12 cellular contexts compared by ENCODE assay signal in genomic region chr2:155412599-155412998, GRCh38.
DNase-seq lines count a peak whose midpoint lies in the region; ATAC-seq and TF ChIP-seq lines count a peak whose summit lies in the region.
"Had no signal": no experiment of that assay in that cellular context is flagged by ENCODE, and none has a peak within 500 bp of the region (broad histone marks: within the 10 kb centered on the region; RNA-seq: fewer than 3 reads in every experiment).

No MANE protein-coding gene starts in this region.

- no peak overlapping the region for H3K27ac Mint-ChIP-seq in CD14-positive monocyte
- no peak overlapping the region for H3K27ac Mint-ChIP-seq in activated CD8-positive, alpha-beta T cell treated with anti-CD3 and anti-CD28 coated beads, Interleukin-2, amount 10 ng/mL, durations not matched to agents 7 days and 5 days
- H3K27ac Mint-ChIP-seq: HFFc6 had no signal

- H3K4me1 ChIP-seq in DOHH2 (ENCODE audit: control insufficient read depth, low read length) (peaks cover 10% of the 10 kb centered on the region), body of pancreas (no peaks in the 10 kb centered on the region), right cardiac atrium (ENCODE audit: control insufficient read depth, insufficient read depth, low read length) (no peaks in the 10 kb centered on the region)

- peaks cover 6% of the 10 kb centered on the region; the same call in 1 of the 2 replicates for H3F3A ChIP-seq in DOHH2 (ENCODE audit: control insufficient read depth, insufficient read depth)

- H3K36me3 Mint-ChIP-seq in CD14-positive monocyte: no peaks in the 10 kb centered on the region
- H3K36me3 Mint-ChIP-seq in activated CD8-positive, alpha-beta T cell treated with anti-CD3 and anti-CD28 coated beads, Interleukin-2, amount 10 ng/mL, durations not matched to agents 7 days and 5 days (ENCODE audit: low read depth): no peaks in the 10 kb centered on the region

- intact Hi-C loops in body of pancreas (cut with DNase I) (no loop called here), right cardiac atrium (cut with DNase I) (no loop called here), CD14-positive monocyte (cut with micrococcal nuclease) (no loop called here)

- H3K4me3 ChIP-seq in DOHH2 (ENCODE audit: low read length) (peak overlapping the region; percentile 34), body of pancreas (no peak overlapping the region), right cardiac atrium (ENCODE audit: low read length) (no peak overlapping the region)

- no peaks in the 10 kb centered on the region for H3K9me2 ChIP-seq in DOHH2 (replicated peaks; ENCODE audit: control insufficient read depth, low read length)

- ATAC-seq in GM19455 (IDR thresholded peaks at IDR 0.05; ENCODE audit: unreplicated experiment) (peak; percentile 76), HG02885 (IDR thresholded peaks at IDR 0.05; ENCODE audit: poor library complexity, unreplicated experiment) (peak; percentile 96), HG03575 (IDR thresholded peaks at IDR 0.05; ENCODE audit: extremely low read depth, insufficient number of reproducible peaks, low FRiP score, unreplicated experiment) (peak; percentile 96), body of pancreas (no peak), right cardiac atrium (no peak)
- ATAC-seq in activated CD8-positive, alpha-beta T cell treated with anti-CD3 and anti-CD28 coated beads, Interleukin-2, amount 10 ng/mL, durations not matched to agents 7 days and 5 days: no peak

- peaks cover 17% of the 10 kb centered on the region for H3K9me3 ChIP-seq in DOHH2 (ENCODE audit: control insufficient read depth, insufficient read depth, low read length)
- no peaks in the 10 kb centered on the region for H3K9me3 ChIP-seq in body of pancreas
- no peaks in the 10 kb centered on the region for H3K9me3 ChIP-seq in right cardiac atrium (ENCODE audit: control insufficient read depth, low read length)

- H3K9me3 Mint-ChIP-seq in CD14-positive monocyte: peaks cover 0 to 12% (median 4%) of the 10 kb centered on the region in 7 donors
- no peaks in the 10 kb centered on the region for H3K9me3 Mint-ChIP-seq in activated CD8-positive, alpha-beta T cell treated with anti-CD3 and anti-CD28 coated beads, Interleukin-2, amount 10 ng/mL, durations not matched to agents 7 days and 5 days (ENCODE audit: insufficient read depth)

- DNase-seq in body of pancreas (no peak), right cardiac atrium (no peak), CD14-positive monocyte (ENCODE audit: low spot score) (no peak)
- DNase-seq in activated CD8-positive, alpha-beta T cell treated with anti-CD3 and anti-CD28 coated beads, Interleukin-2, amount 10 ng/mL, durations not matched to agents 7 days and 5 days: no peak
- DNase-seq: activated effector memory CD4-positive, alpha-beta T cell treated with Interleukin-2 at 50 U/mL for 16 hours; HFFc6; NCI-H1436; nucleus accumbens had no signal

- TF ChIP-seq CTCF in DOHH2 (IDR thresholded peaks at IDR 0.05; ENCODE audit: low read depth, low read length, poor library complexity, severe bottlenecking) (no peak), body of pancreas (IDR thresholded peaks at IDR 0.05) (no peak), CD14-positive monocyte (IDR thresholded peaks at IDR 0.05) (no peak)

- no peak overlapping the region for H3K4me3 Mint-ChIP-seq in CD14-positive monocyte
- no peak overlapping the region for H3K4me3 Mint-ChIP-seq in activated CD8-positive, alpha-beta T cell treated with anti-CD3 and anti-CD28 coated beads, Interleukin-2, amount 10 ng/mL, durations not matched to agents 7 days and 5 days
- H3K4me3 Mint-ChIP-seq: HFFc6 had no signal

- no peaks in the 10 kb centered on the region for H3K79me2 ChIP-seq in DOHH2 (ENCODE audit: control insufficient read depth, low read length)

- POLR2A ChIA-PET in activated CD8-positive, alpha-beta T cell treated with anti-CD3 and anti-CD28 coated beads, Interleukin-2, amount 10 ng/mL, durations not matched to agents 7 days and 5 days (lab: Charles Lee): no interaction called here

- H3K27me3 Mint-ChIP-seq in CD14-positive monocyte (ENCODE audit: low read depth in 3 of 3): peaks cover 0 to 3% (median 0%) of the 10 kb centered on the region in 3 donors
- H3K27me3 Mint-ChIP-seq in activated CD8-positive, alpha-beta T cell treated with anti-CD3 and anti-CD28 coated beads, Interleukin-2, amount 10 ng/mL, durations not matched to agents 7 days and 5 days (ENCODE audit: low read depth): no peaks in the 10 kb centered on the region

- H3K27ac ChIP-seq in DOHH2 (ENCODE audit: low read depth, low read length) (peak overlapping the region; percentile 47; the same call in 1 of the 2 replicates), body of pancreas (no peak overlapping the region), right cardiac atrium (ENCODE audit: low read length) (no peak overlapping the region)

- H3K4me2 ChIP-seq in DOHH2 (ENCODE audit: low read length): peak overlapping the region; percentile 48

- no peaks in the 10 kb centered on the region for H4K20me1 ChIP-seq in DOHH2 (ENCODE audit: control insufficient read depth, insufficient read depth, low read depth, low read length)

- WGBS in body of pancreas, 2 donors: 72 to 91% methylated on average over 1 of the region's 1 CpG
- WGBS in right cardiac atrium: 94% methylated on average over 1 of the region's 1 CpG

- H3K36me3 ChIP-seq in DOHH2 (ENCODE audit: control insufficient read depth, low read length) (no peaks in the 10 kb centered on the region), body of pancreas (replicated peaks in 1 of 2; ENCODE audit: insufficient read depth in 1 of 2, low read depth in 2 of 2) (no peaks in the 10 kb centered on the region)

- CTCF ChIA-PET in activated CD8-positive, alpha-beta T cell treated with anti-CD3 and anti-CD28 coated beads, Interleukin-2, amount 10 ng/mL, durations not matched to agents 7 days and 5 days (lab: Charles Lee): no interaction called here

- H3K27me3 ChIP-seq in DOHH2 (ENCODE audit: control insufficient read depth, low read length) (no peaks in the 10 kb centered on the region), body of pancreas (no peaks in the 10 kb centered on the region), right cardiac atrium (ENCODE audit: control insufficient read depth, insufficient read depth) (no peaks in the 10 kb centered on the region)

- TF ChIP-seq POLR2A in body of pancreas (IDR thresholded peaks at IDR 0.05): no peak

- no peaks in the 10 kb centered on the region for H3K4me1 Mint-ChIP-seq in CD14-positive monocyte
- no peaks in the 10 kb centered on the region for H3K4me1 Mint-ChIP-seq in activated CD8-positive, alpha-beta T cell treated with anti-CD3 and anti-CD28 coated beads, Interleukin-2, amount 10 ng/mL, durations not matched to agents 7 days and 5 days (ENCODE audit: low read depth)

Comparison
In these comparisons a context has a peak if more than half of its experiments do, and no peak if none do; other contexts are left out.
1. ATAC-seq: peak in GM19455 (single experiment), HG02885 (single experiment) and HG03575 (single experiment); none in body of pancreas (single experiment), right cardiac atrium (0 of 2) and activated CD8-positive, alpha-beta T cell treated with anti-CD3 and anti-CD28 coated beads, Interleukin-2, amount 10 ng/mL, durations not matched to agents 7 days and 5 days (single experiment).